ENCODE assay signal across 8 cellular contexts in the genomic region with DNA sequence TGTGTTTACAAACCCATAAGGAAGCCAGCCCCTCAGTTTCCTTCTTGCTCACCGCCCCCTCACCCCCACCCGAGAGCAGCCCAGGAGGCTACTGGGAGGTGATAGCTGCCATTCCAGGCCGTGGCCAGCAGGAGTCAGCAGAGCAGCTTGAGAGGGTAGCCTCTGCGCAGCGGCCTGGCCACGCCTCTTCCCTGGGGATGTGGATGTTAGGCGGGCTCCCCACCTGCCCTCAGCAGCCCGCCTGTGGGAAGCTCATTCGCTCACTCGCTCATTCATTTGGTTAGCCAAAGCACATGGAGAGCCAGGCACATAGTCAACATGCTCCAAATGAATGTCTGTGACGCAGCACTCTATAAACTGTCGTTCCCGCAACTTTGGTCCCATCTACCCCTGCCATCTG. TPM values are rescaled to one million over a fixed set of nuclear protein-coding genes. Genes with fewer than 3 reads are reported as not detected.
DNase-seq lines count a peak whose midpoint lies in the region; ATAC-seq and TF ChIP-seq lines count a peak whose summit lies in the region.

No MANE protein-coding gene starts in this region.

- H3K9ac ChIP-seq in MM.1S (ENCODE audit: low read length) (no peak overlapping the region), SK-N-SH (no peak overlapping the region), trophoblast cell (ENCODE audit: low read length) (no peak overlapping the region)

- no peak overlapping the region for H3K23ac ChIP-seq in trophoblast cell (ENCODE audit: low read length)

- TF ChIP-seq CTCF in MM.1S (IDR thresholded peaks at IDR 0.05; ENCODE audit: low read length) (peak; percentile 88), SK-N-SH (IDR thresholded peaks at IDR 0.05) (peak; percentile 90), upper lobe of right lung (IDR thresholded peaks at IDR 0.05) (peak; percentile 92)

- TF ChIP-seq RAD21 in SK-N-SH (IDR thresholded peaks at IDR 0.05; ENCODE audit: low read length): peak; percentile 91

- H3K79me1 ChIP-seq in trophoblast cell (ENCODE audit: low read length): no peaks in the 10 kb centered on the region

- no peak overlapping the region for H4K8ac ChIP-seq in trophoblast cell (ENCODE audit: low read depth, low read length)

- WGBS in SK-N-SH (ENCODE audit: low lambda C conversion rate): 75% methylated on average over 4 of the region's 13 CpGs
- no CpG with 5 or more reads among the region's 13 CpGs for whole genome bisulfite sequencing in trophoblast cell (ENCODE audit: extremely low coverage, insufficient coverage, insufficient read length)

- H3K27me3 Mint-ChIP-seq in activated naive CD4-positive, alpha-beta T cell treated with anti-CD3 and anti-CD28 coated beads, Interleukin-2, amount 10 ng/mL, durations not matched to agents 7 days and 5 days: peaks cover 3% of the 10 kb centered on the region

- peaks cover 73% of the 10 kb centered on the region for H3K36me3 Mint-ChIP-seq in activated naive CD4-positive, alpha-beta T cell treated with anti-CD3 and anti-CD28 coated beads, Interleukin-2, amount 10 ng/mL, durations not matched to agents 7 days and 5 days

- no peak overlapping the region for H4K12ac ChIP-seq in trophoblast cell (ENCODE audit: low read depth, low read length)

- no peak for TF ChIP-seq EP300 in SK-N-SH (IDR thresholded peaks at IDR 0.05; ENCODE audit: borderline replicate concordance in 1 of 2, low read depth in 1 of 2, low read length in 1 of 2)

- intact Hi-C loops in upper lobe of right lung (cut with DNase I): loop anchor here (5.0 to 10.0 kb wide), 2 partner anchors 94 to 171 kb away; no protein-coding TSS in a partner anchor

- POLR2A ChIA-PET in SK-N-SH (lab: Yijun Ruan, JAX): interaction anchor here (0.8 to 1.3 kb wide), 2 partner anchors 12 to 38 kb away, joined by 3 read pairs; no protein-coding TSS in a partner anchor

- no peak overlapping the region for H3K4me3 Mint-ChIP-seq in activated naive CD4-positive, alpha-beta T cell treated with anti-CD3 and anti-CD28 coated beads, Interleukin-2, amount 10 ng/mL, durations not matched to agents 7 days and 5 days

- no peak overlapping the region for H3K14ac ChIP-seq in trophoblast cell (ENCODE audit: low read length)

- H3K27ac ChIP-seq in MM.1S (ENCODE audit: low read length): no peak overlapping the region
- peak overlapping the region in 1 of 2 experiments; percentile 62; a peak in 1 of 4 replicates for H3K27ac ChIP-seq in SK-N-SH (ENCODE audit: low read depth in 2 of 2, low read length in 1 of 2)
- H3K27ac ChIP-seq in trophoblast cell (ENCODE audit: low read depth, low read length): no peak overlapping the region
- H3K27ac ChIP-seq in upper lobe of right lung: no peak overlapping the region

- no peak overlapping the region for H2AFZ ChIP-seq in MM.1S (ENCODE audit: low read length)
- no peak overlapping the region for H2AFZ ChIP-seq in SK-N-SH (ENCODE audit: low read depth)
- no peak overlapping the region for H2AFZ ChIP-seq in trophoblast cell (ENCODE audit: insufficient read depth, low read length, poor library complexity)

- H2BK120ac ChIP-seq in trophoblast cell (ENCODE audit: insufficient read depth, low read length, poor library complexity): no peak overlapping the region

- no peak overlapping the region for H2BK12ac ChIP-seq in trophoblast cell (ENCODE audit: low read length)

- H3K27ac Mint-ChIP-seq in activated naive CD4-positive, alpha-beta T cell treated with anti-CD3 and anti-CD28 coated beads, Interleukin-2, amount 10 ng/mL, durations not matched to agents 7 days and 5 days: peak overlapping the region; percentile 86

- no peaks in the 10 kb centered on the region for H4K20me1 ChIP-seq in MM.1S (ENCODE audit: insufficient read depth, low read length)
- H4K20me1 ChIP-seq in SK-N-SH (ENCODE audit: insufficient read depth): peaks cover 7% of the 10 kb centered on the region; the same call in 1 of the 2 replicates

- ATAC-seq in GM18868 (IDR thresholded peaks at IDR 0.05; ENCODE audit: unreplicated experiment) (peak; percentile 68), upper lobe of right lung (peak; percentile 91)

- H3K4me3 ChIP-seq in MM.1S (ENCODE audit: low read length) (no peak overlapping the region), SK-N-SH (ENCODE audit: low read depth in 2 of 2, low read length in 1 of 2) (peak overlapping the region in 1 of 2 experiments; percentile 16; a peak in 1 of 4 replicates), trophoblast cell (ENCODE audit: low read depth, low read length) (no peak overlapping the region), upper lobe of right lung (no peak overlapping the region)

- no peaks in the 10 kb centered on the region for H3K79me2 ChIP-seq in MM.1S (ENCODE audit: low read length)
- no peaks in the 10 kb centered on the region; the same call in 1 of the 2 replicates for H3K79me2 ChIP-seq in SK-N-SH (ENCODE audit: insufficient read depth)
- no peaks in the 10 kb centered on the region for H3K79me2 ChIP-seq in trophoblast cell (ENCODE audit: control insufficient read depth, insufficient read depth, low read length, poor library complexity)

- DNase-seq in ACHN: peak; percentile 77
- DNase-seq in MM.1S: peak; percentile 73
- peak; percentile 92 for DNase-seq in SK-N-SH
- peak; percentile 87 for DNase-seq in activated naive CD4-positive, alpha-beta T cell treated with anti-CD3 and anti-CD28 coated beads, Interleukin-2, amount 10 ng/mL, durations not matched to agents 7 days and 5 days
- peak; percentile 54 for DNase-seq in glomerular visceral epithelial cell (ENCODE audit: extremely low spot score)
- DNase-seq in trophoblast cell: peak; percentile 92 to 93
- DNase-seq in upper lobe of right lung: peak; percentile 93

- H3K9me2 ChIP-seq in MM.1S (replicated peaks; ENCODE audit: insufficient read depth, low read length): no peaks in the 10 kb centered on the region
- H3K9me2 ChIP-seq in SK-N-SH: no peaks in the 10 kb centered on the region

- in situ Hi-C loops in ACHN (cut with HindIII; ENCODE audit: low pct_ligation_motif_present, low pct_unique_long_range_greater_than_20kb, low sequenced_read_pairs): no loop called here

- no peak overlapping the region for H2AK5ac ChIP-seq in trophoblast cell (ENCODE audit: low read length)

- CTCF ChIA-PET in SK-N-SH (lab: Yijun Ruan, JAX): interaction anchor here (0.6 to 10.3 kb wide), 50 partner anchors 10 to 208 kb away, joined by 3 to 219 read pairs (median 5); a partner anchor contains a TSS
- CTCF ChIA-PET in activated naive CD4-positive, alpha-beta T cell treated with anti-CD3 and anti-CD28 coated beads, Interleukin-2, amount 10 ng/mL, durations not matched to agents 7 days and 5 days (lab: Charles Lee): interaction anchor here (0.5 to 7.0 kb wide), 23 partner anchors 10 to 174 kb away, joined by 3 to 170 read pairs (median 5); no protein-coding TSS in a partner anchor

- H3K4me1 ChIP-seq in MM.1S (ENCODE audit: low read length) (no peaks in the 10 kb centered on the region), SK-N-SH (ENCODE audit: control insufficient read depth in 1 of 2, insufficient read depth in 2 of 2, low read depth in 1 of 2, low read length in 1 of 2) (peaks cover 0 to 51% of the 10 kb centered on the region in 2 experiments; a peak in 1 of 4 replicates), trophoblast cell (ENCODE audit: control insufficient read depth in 1 of 2, insufficient read depth in 2 of 2, low read length in 2 of 2) (no peaks in the 10 kb centered on the region), upper lobe of right lung (no peaks in the 10 kb centered on the region)

- no peak overlapping the region for H2BK5ac ChIP-seq in trophoblast cell (ENCODE audit: low read depth, low read length, poor library complexity)

- H4K91ac ChIP-seq in trophoblast cell (ENCODE audit: low read depth, low read length): no peak overlapping the region

- peaks cover 47% of the 10 kb centered on the region for H3K4me1 Mint-ChIP-seq in activated naive CD4-positive, alpha-beta T cell treated with anti-CD3 and anti-CD28 coated beads, Interleukin-2, amount 10 ng/mL, durations not matched to agents 7 days and 5 days

- no peaks in the 10 kb centered on the region for H3K27me3 ChIP-seq in MM.1S (replicated peaks; ENCODE audit: insufficient read depth, low read length)
- no peaks in the 10 kb centered on the region for H3K27me3 ChIP-seq in SK-N-SH (ENCODE audit: insufficient read depth)
- no peaks in the 10 kb centered on the region for H3K27me3 ChIP-seq in trophoblast cell (ENCODE audit: insufficient read depth, low read length)
- H3K27me3 ChIP-seq in upper lobe of right lung: no peaks in the 10 kb centered on the region

- H3K9me3 ChIP-seq in MM.1S (replicated peaks; ENCODE audit: insufficient read depth, low read length): no peaks in the 10 kb centered on the region
- no peaks in the 10 kb centered on the region for H3K9me3 ChIP-seq in SK-N-SH
- no peaks in the 10 kb centered on the region for H3K9me3 ChIP-seq in trophoblast cell (ENCODE audit: insufficient read depth, low read depth, low read length)
- no peaks in the 10 kb centered on the region for H3K9me3 ChIP-seq in upper lobe of right lung

- H3K4me2 ChIP-seq in MM.1S (ENCODE audit: low read depth, low read length) (no peak overlapping the region), SK-N-SH (no peak overlapping the region), trophoblast cell (ENCODE audit: low read length) (no peak overlapping the region)

- no peak overlapping the region for H3K4ac ChIP-seq in trophoblast cell (ENCODE audit: low read depth, low read length)

- no peak overlapping the region for H3K18ac ChIP-seq in trophoblast cell (ENCODE audit: low read length)

- H3K9me3 Mint-ChIP-seq in activated naive CD4-positive, alpha-beta T cell treated with anti-CD3 and anti-CD28 coated beads, Interleukin-2, amount 10 ng/mL, durations not matched to agents 7 days and 5 days: no peaks in the 10 kb centered on the region

- H3K36me3 ChIP-seq in MM.1S (replicated peaks; ENCODE audit: insufficient read depth, low read length) (no peaks in the 10 kb centered on the region), SK-N-SH (replicated peaks in 1 of 2; ENCODE audit: control insufficient read depth in 1 of 2, insufficient read depth in 2 of 2, low read length in 1 of 2) (peaks cover 4 to 52% of the 10 kb centered on the region in 2 experiments), trophoblast cell (ENCODE audit: control insufficient read depth in 1 of 2, insufficient read depth in 2 of 2, low read length in 2 of 2) (peaks cover 65 to 71% of the 10 kb centered on the region in 2 experiments), upper lobe of right lung (peaks cover 28% of the 10 kb centered on the region)

- H3F3A ChIP-seq in MM.1S (ENCODE audit: insufficient read depth, low read length) (no peaks in the 10 kb centered on the region), SK-N-SH (replicated peaks; ENCODE audit: insufficient read depth) (peaks cover 3% of the 10 kb centered on the region)

RNA-seq across cellular contexts. Expression of a gene that starts 6.1 kb away (rescaled TPM):
- polyA plus RNA-seq in SK-N-SH (2012; rRNA removed): 106 and 117 TPM in 2 replicates
- polyA plus RNA-seq in SK-N-SH (2012; cell fraction: cytosol; rRNA removed): 54.1 and 69.2 TPM in 2 replicates
- polyA plus RNA-seq in SK-N-SH (2012; cell fraction: nucleus; rRNA removed): 90.7 and 100 TPM in 2 replicates
- 27.7 and 31.0 TPM in 2 replicates for polyA plus RNA-seq in trophoblast cell (2013)
- 37.1 TPM for total RNA-seq in upper lobe of right lung

RNA-seq across cellular contexts. Expression of a gene that starts 13.2 kb away (rescaled TPM):
- polyA plus RNA-seq in SK-N-SH (2012; rRNA removed): 4.0 and 6.1 TPM in 2 replicates
- polyA plus RNA-seq in SK-N-SH (2012; cell fraction: cytosol; rRNA removed): 1.7 and 2.5 TPM in 2 replicates
- 40.1 and 41.3 TPM in 2 replicates for polyA plus RNA-seq in SK-N-SH (2012; cell fraction: nucleus; rRNA removed)
- polyA plus RNA-seq in trophoblast cell (2013): 2.9 and 3.3 TPM in 2 replicates
- total RNA-seq in upper lobe of right lung: 3.5 TPM

RNA-seq across cellular contexts. Expression of a gene that starts 26.9 kb away (rescaled TPM):
- 28.4 and 30.2 TPM in 2 replicates for polyA plus RNA-seq in SK-N-SH (2012; rRNA removed)
- polyA plus RNA-seq in SK-N-SH (2012; cell fraction: cytosol; rRNA removed): 11.0 and 21.1 TPM in 2 replicates
- polyA plus RNA-seq in SK-N-SH (2012; cell fraction: nucleus; rRNA removed): 29.1 and 30.8 TPM in 2 replicates
- 5.3 and 5.4 TPM in 2 replicates for polyA plus RNA-seq in trophoblast cell (2013)
- 58.8 TPM for total RNA-seq in upper lobe of right lung

RNA-seq across cellular contexts. Expression of a gene that starts 37.0 kb away (rescaled TPM):
- polyA plus RNA-seq in SK-N-SH (2012; rRNA removed): 17.9 and 26.2 TPM in 2 replicates
- 15.9 and 18.6 TPM in 2 replicates for polyA plus RNA-seq in SK-N-SH (2012; cell fraction: cytosol; rRNA removed)
- 32.9 and 55.0 TPM in 2 replicates for polyA plus RNA-seq in SK-N-SH (2012; cell fraction: nucleus; rRNA removed)
- polyA plus RNA-seq in trophoblast cell (2013): 131 and 139 TPM in 2 replicates
- total RNA-seq in upper lobe of right lung: 44.7 TPM

RNA-seq across cellular contexts. Expression of a gene that starts 44.3 kb away (rescaled TPM):
- 34.8 and 47.5 TPM in 2 replicates for polyA plus RNA-seq in SK-N-SH (2012; rRNA removed)
- polyA plus RNA-seq in SK-N-SH (2012; cell fraction: cytosol; rRNA removed): 15.2 and 27.6 TPM in 2 replicates
- polyA plus RNA-seq in SK-N-SH (2012; cell fraction: nucleus; rRNA removed): 38.6 and 69.7 TPM in 2 replicates
- polyA plus RNA-seq in trophoblast cell (2013): 9.1 and 10.5 TPM in 2 replicates
- 94.7 TPM for total RNA-seq in upper lobe of right lung
